Comparison of ENCODE assay signal across 1 cellular context in the genomic region with DNA sequence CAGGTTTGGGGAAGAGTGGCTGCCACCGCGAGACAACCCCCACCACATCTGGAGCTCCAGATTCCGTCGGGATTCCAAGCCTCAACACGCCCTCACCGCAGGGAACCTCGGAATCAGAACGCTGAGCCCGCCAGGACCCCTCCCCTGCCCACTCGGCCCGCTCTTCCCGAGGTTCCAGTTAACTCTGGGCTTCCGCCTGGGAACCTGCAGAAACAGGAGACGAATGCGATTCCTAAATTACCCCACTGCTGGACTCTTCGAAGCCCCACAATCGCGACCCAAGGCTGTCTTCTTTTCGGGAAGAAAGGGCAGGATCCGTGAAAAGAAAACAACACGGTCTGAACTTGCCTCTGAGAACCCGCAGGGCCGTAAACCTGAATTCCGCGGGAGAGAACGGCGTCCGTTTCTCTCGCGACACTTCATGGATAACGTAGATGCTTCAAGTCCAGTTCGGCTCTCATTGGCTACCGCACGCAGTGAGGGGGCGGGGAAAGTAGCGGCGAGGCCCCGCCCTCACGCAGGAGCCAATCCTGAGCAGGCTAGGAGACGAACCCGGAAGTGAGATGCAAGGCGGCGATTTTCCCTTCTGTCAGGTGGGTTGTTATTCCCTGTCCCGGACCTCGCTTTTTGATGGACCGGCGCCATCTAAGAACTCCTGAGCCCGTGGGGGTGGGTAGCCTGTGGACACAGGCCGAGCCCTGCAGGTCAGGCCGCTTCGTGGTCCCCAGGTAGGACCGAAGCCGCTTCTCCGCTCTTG.
TF ChIP-seq lines count a peak whose summit lies in the region.

A gene with protein sequence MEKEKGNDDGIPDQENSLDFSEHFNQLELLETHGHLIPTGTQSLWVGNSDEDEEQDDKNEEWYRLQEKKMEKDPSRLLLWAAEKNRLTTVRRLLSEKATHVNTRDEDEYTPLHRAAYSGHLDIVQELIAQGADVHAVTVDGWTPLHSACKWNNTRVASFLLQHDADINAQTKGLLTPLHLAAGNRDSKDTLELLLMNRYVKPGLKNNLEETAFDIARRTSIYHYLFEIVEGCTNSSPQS (plus strand): TSS at position 542 of the 757 bp plus-strand sequence. CDS start 2,710 bp downstream, outside the sequence.
A gene (minus strand): TSS at position 402 of the 757 bp plus-strand sequence. CDS start 1,043 bp downstream, outside the sequence.

TF ChIP-seq in SK-N-SH, 30 proteins besides CTCF, POLR2A, EP300 and RAD21 (continued from another document):
- TF ChIP-seq, protein P1, sequence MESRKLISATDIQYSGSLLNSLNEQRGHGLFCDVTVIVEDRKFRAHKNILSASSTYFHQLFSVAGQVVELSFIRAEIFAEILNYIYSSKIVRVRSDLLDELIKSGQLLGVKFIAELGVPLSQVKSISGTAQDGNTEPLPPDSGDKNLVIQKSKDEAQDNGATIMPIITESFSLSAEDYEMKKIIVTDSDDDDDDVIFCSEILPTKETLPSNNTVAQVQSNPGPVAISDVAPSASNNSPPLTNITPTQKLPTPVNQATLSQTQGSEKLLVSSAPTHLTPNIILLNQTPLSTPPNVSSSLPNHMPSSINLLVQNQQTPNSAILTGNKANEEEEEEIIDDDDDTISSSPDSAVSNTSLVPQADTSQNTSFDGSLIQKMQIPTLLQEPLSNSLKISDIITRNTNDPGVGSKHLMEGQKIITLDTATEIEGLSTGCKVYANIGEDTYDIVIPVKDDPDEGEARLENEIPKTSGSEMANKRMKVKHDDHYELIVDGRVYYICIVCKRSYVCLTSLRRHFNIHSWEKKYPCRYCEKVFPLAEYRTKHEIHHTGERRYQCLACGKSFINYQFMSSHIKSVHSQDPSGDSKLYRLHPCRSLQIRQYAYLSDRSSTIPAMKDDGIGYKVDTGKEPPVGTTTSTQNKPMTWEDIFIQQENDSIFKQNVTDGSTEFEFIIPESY (IDR thresholded peaks at IDR 0.05; ENCODE audit: borderline replicate concordance, low read depth): peak; percentile 96
- peak; percentile 95 for TF ChIP-seq SIN3A (IDR thresholded peaks at IDR 0.05; ENCODE audit: borderline replicate concordance, low read depth, low read length)
- no peak for TF ChIP-seq FOSL2 (IDR thresholded peaks at IDR 0.05; ENCODE audit: borderline replicate concordance, low read depth)
- TF ChIP-seq, protein P2, sequence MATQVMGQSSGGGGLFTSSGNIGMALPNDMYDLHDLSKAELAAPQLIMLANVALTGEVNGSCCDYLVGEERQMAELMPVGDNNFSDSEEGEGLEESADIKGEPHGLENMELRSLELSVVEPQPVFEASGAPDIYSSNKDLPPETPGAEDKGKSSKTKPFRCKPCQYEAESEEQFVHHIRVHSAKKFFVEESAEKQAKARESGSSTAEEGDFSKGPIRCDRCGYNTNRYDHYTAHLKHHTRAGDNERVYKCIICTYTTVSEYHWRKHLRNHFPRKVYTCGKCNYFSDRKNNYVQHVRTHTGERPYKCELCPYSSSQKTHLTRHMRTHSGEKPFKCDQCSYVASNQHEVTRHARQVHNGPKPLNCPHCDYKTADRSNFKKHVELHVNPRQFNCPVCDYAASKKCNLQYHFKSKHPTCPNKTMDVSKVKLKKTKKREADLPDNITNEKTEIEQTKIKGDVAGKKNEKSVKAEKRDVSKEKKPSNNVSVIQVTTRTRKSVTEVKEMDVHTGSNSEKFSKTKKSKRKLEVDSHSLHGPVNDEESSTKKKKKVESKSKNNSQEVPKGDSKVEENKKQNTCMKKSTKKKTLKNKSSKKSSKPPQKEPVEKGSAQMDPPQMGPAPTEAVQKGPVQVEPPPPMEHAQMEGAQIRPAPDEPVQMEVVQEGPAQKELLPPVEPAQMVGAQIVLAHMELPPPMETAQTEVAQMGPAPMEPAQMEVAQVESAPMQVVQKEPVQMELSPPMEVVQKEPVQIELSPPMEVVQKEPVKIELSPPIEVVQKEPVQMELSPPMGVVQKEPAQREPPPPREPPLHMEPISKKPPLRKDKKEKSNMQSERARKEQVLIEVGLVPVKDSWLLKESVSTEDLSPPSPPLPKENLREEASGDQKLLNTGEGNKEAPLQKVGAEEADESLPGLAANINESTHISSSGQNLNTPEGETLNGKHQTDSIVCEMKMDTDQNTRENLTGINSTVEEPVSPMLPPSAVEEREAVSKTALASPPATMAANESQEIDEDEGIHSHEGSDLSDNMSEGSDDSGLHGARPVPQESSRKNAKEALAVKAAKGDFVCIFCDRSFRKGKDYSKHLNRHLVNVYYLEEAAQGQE (IDR thresholded peaks at IDR 0.05; ENCODE audit: low read depth, low read length): no peak
- TF ChIP-seq, protein P3, sequence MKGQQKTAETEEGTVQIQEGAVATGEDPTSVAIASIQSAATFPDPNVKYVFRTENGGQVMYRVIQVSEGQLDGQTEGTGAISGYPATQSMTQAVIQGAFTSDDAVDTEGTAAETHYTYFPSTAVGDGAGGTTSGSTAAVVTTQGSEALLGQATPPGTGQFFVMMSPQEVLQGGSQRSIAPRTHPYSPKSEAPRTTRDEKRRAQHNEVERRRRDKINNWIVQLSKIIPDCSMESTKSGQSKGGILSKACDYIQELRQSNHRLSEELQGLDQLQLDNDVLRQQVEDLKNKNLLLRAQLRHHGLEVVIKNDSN (IDR thresholded peaks at IDR 0.05; ENCODE audit: borderline replicate concordance, low read depth): no peak
- TF ChIP-seq YY1 (IDR thresholded peaks at IDR 0.05; ENCODE audit: low read depth): no peak
- no peak for TF ChIP-seq NRF1 (IDR thresholded peaks at IDR 0.05; ENCODE audit: low read depth, low read length)
- TF ChIP-seq RXRA (IDR thresholded peaks at IDR 0.05; ENCODE audit: borderline replicate concordance, low read depth): no peak
- TF ChIP-seq, protein P4, sequence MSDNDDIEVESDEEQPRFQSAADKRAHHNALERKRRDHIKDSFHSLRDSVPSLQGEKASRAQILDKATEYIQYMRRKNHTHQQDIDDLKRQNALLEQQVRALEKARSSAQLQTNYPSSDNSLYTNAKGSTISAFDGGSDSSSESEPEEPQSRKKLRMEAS (IDR thresholded peaks at IDR 0.05; ENCODE audit: low read depth): peak; percentile 40
- TF ChIP-seq SMC3 (IDR thresholded peaks at IDR 0.05; ENCODE audit: low read depth, low read length): no peak
- TF ChIP-seq EZH2phosphoT487 (IDR thresholded peaks at IDR 0.05; ENCODE audit: borderline replicate concordance, low read depth): no peak
- TF ChIP-seq MXI1 (IDR thresholded peaks at IDR 0.05; ENCODE audit: low read depth, low read length): peak; percentile 77
- no peak for TF ChIP-seq JUND (IDR thresholded peaks at IDR 0.05)
TF ChIP-seq in SK-N-SH: peak in this region for 9.
